Comparison of ENCODE assay signal across 9 cellular contexts in the genomic region with DNA sequence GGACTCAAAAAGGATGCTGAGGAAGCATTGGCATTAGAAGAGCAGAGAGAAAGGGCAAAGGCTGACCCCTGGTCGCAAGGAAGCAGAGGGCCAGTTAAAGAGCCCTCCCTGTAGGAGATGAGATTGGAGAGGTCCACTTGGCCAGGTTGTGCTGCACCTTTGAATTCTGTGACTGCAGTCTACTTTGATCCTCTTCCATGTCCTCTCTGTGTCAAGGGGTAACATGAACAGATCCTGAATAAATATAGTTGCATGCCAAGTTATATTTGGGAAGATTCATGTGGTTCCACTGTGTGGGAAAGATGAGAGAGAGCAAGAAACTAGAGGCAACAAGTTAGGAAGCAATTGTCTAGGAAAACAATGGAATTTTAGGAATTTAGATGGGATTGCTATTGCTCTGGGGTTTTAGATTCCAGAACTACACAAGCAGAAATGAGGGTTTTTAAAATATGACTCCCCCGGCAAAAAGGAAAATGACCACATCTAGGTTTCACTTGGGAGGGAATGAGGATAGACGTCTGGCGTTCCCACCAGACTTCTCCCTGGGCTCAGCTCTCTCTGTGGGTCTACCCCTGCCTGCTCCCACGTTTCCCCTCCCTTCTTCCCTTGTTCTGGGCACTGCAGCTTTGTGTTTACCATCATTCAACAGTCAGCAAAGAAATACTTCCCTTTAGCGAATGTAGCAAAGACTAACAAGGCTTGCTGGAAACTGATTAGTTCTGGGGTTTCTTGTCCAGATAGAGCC.
DNase-seq lines count a peak whose midpoint lies in the region; ATAC-seq and TF ChIP-seq lines count a peak whose summit lies in the region.
"Had no signal": no experiment of that assay in that cellular context is flagged by ENCODE, and none has a peak within 500 bp of the region (broad histone marks: within the 10 kb centered on the region; RNA-seq: fewer than 3 reads in every experiment).

No MANE protein-coding gene starts in this region.

- 83% methylated on average over 3 to 6 of the region's 6 CpGs for WGBS in endodermal cell (ENCODE audit: insufficient coverage in 1 of 2, insufficient read length in 1 of 2), 2 experiments
- WGBS in mesodermal cell (ENCODE audit: insufficient coverage in 2 of 2), 2 experiments, result 78 to 83% methylated on average over 5 of the region's 6 CpGs
- WGBS in thyroid gland, 2 donors, result 39 to 48% methylated on average over 6 of the region's 6 CpGs

- H3K27me3 Mint-ChIP-seq in HFFc6 (ENCODE audit: insufficient read depth), result peaks cover 5% of the 10 kb centered on the region; the same call in 1 of the 2 replicates
- H3K27me3 Mint-ChIP-seq in endodermal cell (ENCODE audit: insufficient read depth), result no peaks in the 10 kb centered on the region

- ATAC-seq in GM18867 (IDR thresholded peaks at IDR 0.05; ENCODE audit: unreplicated experiment), result no peak

- no peak overlapping the region for H3K27ac Mint-ChIP-seq in HFFc6
- H3K27ac Mint-ChIP-seq in endodermal cell, result peak overlapping the region; percentile 35
- H3K27ac Mint-ChIP-seq: T-helper 2 cell treated with Interferon-gamma antibody and Interleukin-4, amounts not matched to agents 5 μg/mL and 100 μg/mL, for 36 hours had no signal

- H3K27ac ChIP-seq in endodermal cell (ENCODE audit: low read depth, low read length) (no peak overlapping the region), mesodermal cell (ENCODE audit: low read depth, low read length, severe bottlenecking) (peak overlapping the region; percentile 6), thyroid gland (peak overlapping the region in 2 of 3 donors; percentile 54 to 69)

- 0 out of 2 replicates have a peak, but pooled peaks cover under 1% of the 10 kb centered on the region for H3K36me3 Mint-ChIP-seq in HFFc6 (ENCODE audit: low read depth)
- H3K36me3 Mint-ChIP-seq in endodermal cell (ENCODE audit: low read depth), result no peaks in the 10 kb centered on the region

- H3K9me3 ChIP-seq in endodermal cell (ENCODE audit: control insufficient read depth, low read length) (peaks cover 3% of the 10 kb centered on the region), mesodermal cell (ENCODE audit: control insufficient read depth, low read length) (peaks cover 1% of the 10 kb centered on the region), thyroid gland (no peaks in the 10 kb centered on the region)

- H3K9ac ChIP-seq in endodermal cell (ENCODE audit: extremely low read depth, low read length, poor library complexity, severe bottlenecking), result no peak overlapping the region

- H3K27me3 ChIP-seq in endodermal cell (ENCODE audit: control insufficient read depth, insufficient read depth, low read length, poor library complexity, severe bottlenecking) (no peaks in the 10 kb centered on the region), thyroid gland (no peaks in the 10 kb centered on the region)

- no peak for TF ChIP-seq CTCF in HFFc6 (IDR thresholded peaks at IDR 0.05)
- TF ChIP-seq CTCF in endodermal cell (conservative IDR thresholded peaks at IDR 0.05), result no peak
- TF ChIP-seq CTCF in thyroid gland (IDR thresholded peaks at IDR 0.05), result no peak

- DNase-seq in HFFc6 (peak; percentile 5), endodermal cell (no peak), thyroid gland (no peak), HK-2 (ENCODE audit: unreplicated experiment) (no peak), RKO (ENCODE audit: low spot score) (no peak)
- DNase-seq in stimulated activated naive CD4-positive, alpha-beta T cell treated with Interleukin-2 at 50 U/mL for 16 hours (lab: John Stamatoyannopoulos, UW), result no peak

- no peak for TF ChIP-seq POLR2A in thyroid gland (IDR thresholded peaks at IDR 0.05)

- no peaks in the 10 kb centered on the region for H3K36me3 ChIP-seq in endodermal cell (ENCODE audit: control insufficient read depth, insufficient read depth, low read length)
- no peaks in the 10 kb centered on the region for H3K36me3 ChIP-seq in mesodermal cell (ENCODE audit: control insufficient read depth, insufficient read depth, low read length)
- no peaks in the 10 kb centered on the region for H3K36me3 ChIP-seq in thyroid gland

- intact Hi-C loops in thyroid gland (cut with DNase I), result no loop called here

- H3K4me3 ChIP-seq in endodermal cell (ENCODE audit: low read length) (no peak overlapping the region), mesodermal cell (ENCODE audit: extremely low read depth, insufficient read depth, low read length, poor library complexity, severe bottlenecking) (no peak overlapping the region), thyroid gland (replicated peaks in 1 of 3) (no peak overlapping the region)

- H3K9me3 Mint-ChIP-seq in HFFc6 (no peaks in the 10 kb centered on the region; the same call in 1 of the 2 replicates), endodermal cell (peaks cover 4% of the 10 kb centered on the region)

- H3K4me3 Mint-ChIP-seq in HFFc6, result no peak overlapping the region
- H3K4me3 Mint-ChIP-seq in endodermal cell, result no peak overlapping the region
- H3K4me3 Mint-ChIP-seq: T-helper 2 cell treated with Interferon-gamma antibody and Interleukin-4, amounts not matched to agents 5 μg/mL and 100 μg/mL, for 36 hours had no signal

- H3K4me1 ChIP-seq in endodermal cell (ENCODE audit: control insufficient read depth, insufficient read depth, low read length), result peaks cover 10% of the 10 kb centered on the region
- H3K4me1 ChIP-seq in mesodermal cell (ENCODE audit: control insufficient read depth, insufficient read depth, low read length, poor library complexity, severe bottlenecking), result peaks cover 13% of the 10 kb centered on the region
- peaks cover 14 to 20% of the 10 kb centered on the region in 2 donors for H3K4me1 ChIP-seq in thyroid gland

- H3K4me1 Mint-ChIP-seq in HFFc6 (ENCODE audit: low read depth) (peaks cover 23% of the 10 kb centered on the region), endodermal cell (peaks cover 12% of the 10 kb centered on the region)
